12 cellular contexts compared by ENCODE assay signal in the genomic region with DNA sequence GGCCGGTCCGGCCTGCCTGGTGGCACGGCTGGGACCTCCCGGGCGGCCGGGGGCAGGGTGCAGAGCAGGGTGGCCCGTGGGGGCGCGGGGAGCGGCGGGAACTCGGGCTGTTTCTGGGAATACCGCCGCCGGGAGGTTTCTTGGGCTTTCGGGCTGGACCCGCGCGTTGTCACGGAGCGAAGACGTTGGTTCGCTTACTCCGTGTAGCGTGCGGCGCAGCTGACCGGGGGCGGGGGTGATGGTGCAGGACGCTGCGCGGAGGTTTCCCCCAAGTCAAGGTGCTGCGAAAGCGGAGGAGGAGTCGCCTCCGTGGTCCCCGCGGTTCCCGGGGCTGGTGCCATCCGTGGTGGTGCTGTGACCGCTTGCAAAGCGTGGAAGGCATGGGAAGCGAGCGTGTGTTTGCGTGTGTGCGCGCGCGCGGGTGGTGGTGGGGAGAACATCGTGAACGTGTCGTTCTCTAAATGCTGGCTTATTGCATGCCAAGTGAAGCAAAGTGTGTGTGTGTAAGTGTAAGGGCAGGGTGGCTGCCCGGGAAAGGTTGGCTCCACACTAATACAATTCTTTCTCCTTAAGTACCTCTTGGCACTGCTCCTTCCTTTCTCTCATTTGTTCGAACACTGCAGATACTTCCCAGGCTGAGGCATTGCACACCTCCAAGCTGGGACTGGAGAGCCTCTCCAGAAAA. TPM values are rescaled to one million over a fixed set of nuclear protein-coding genes. Genes with fewer than 3 reads are reported as not detected.
DNase-seq lines count a peak whose midpoint lies in the region; ATAC-seq, FAIRE-seq and TF ChIP-seq lines count a peak whose summit lies in the region.
"Had no signal": no experiment of that assay in that cellular context is flagged by ENCODE, and none has a peak within 500 bp of the region (broad histone marks: within the 10 kb centered on the region; RNA-seq: fewer than 3 reads in every experiment).

No MANE protein-coding gene starts in this region.

- peaks cover 11% of the 10 kb centered on the region for H3K27me3 ChIP-seq in endocrine pancreas (ENCODE audit: control insufficient read depth, insufficient read depth, low read length)
- H3K27me3 ChIP-seq in naive thymus-derived CD4-positive, alpha-beta T cell (ENCODE audit: control insufficient read depth in 2 of 2, insufficient read depth in 2 of 2, low read length in 2 of 2) = no peaks in the 10 kb centered on the region
- peaks cover 43% of the 10 kb centered on the region for H3K27me3 ChIP-seq in upper lobe of right lung

- POLR2A ChIA-PET in naive thymus-derived CD4-positive, alpha-beta T cell (lab: Charles Lee) = no interaction called here

- intact Hi-C loops in naive thymus-derived CD4-positive, alpha-beta T cell (cut with micrococcal nuclease) = no loop called here
- intact Hi-C loops in upper lobe of right lung (cut with DNase I) (no loop called here), Calu3 (cut with micrococcal nuclease; ENCODE audit: unreplicated experiment) (loop anchor here (5.0 kb wide), 1 partner anchor 436 kb away; no protein-coding TSS in a partner anchor)

- peak overlapping the region; percentile 8 for H3K4me3 Mint-ChIP-seq in activated naive CD8-positive, alpha-beta T cell
- H3K4me3 Mint-ChIP-seq in activated naive CD8-positive, alpha-beta T cell treated with anti-CD3 and anti-CD28 coated beads, Interleukin-2, amount 50 U/mL, for 24 hours = no peak overlapping the region
- H3K4me3 Mint-ChIP-seq in naive thymus-derived CD4-positive, alpha-beta T cell = peak overlapping the region in 7 of 10 donors; percentile 14 to 56 (median 20)
- no peak overlapping the region for H3K4me3 Mint-ChIP-seq in Calu3 (ENCODE audit: low read depth, unreplicated experiment)

- CTCF ChIA-PET in naive thymus-derived CD4-positive, alpha-beta T cell (lab: Charles Lee) = no interaction called here
- CTCF ChIA-PET in Calu3 (lab: Charles Lee) = no interaction called here

- no peaks in the 10 kb centered on the region for H3K36me3 Mint-ChIP-seq in activated naive CD8-positive, alpha-beta T cell
- H3K36me3 Mint-ChIP-seq in activated naive CD8-positive, alpha-beta T cell treated with anti-CD3 and anti-CD28 coated beads, Interleukin-2, amount 50 U/mL, for 24 hours (ENCODE audit: low read depth) = peaks cover 2% of the 10 kb centered on the region
- H3K36me3 Mint-ChIP-seq in naive thymus-derived CD4-positive, alpha-beta T cell = peaks cover 0 to 11% (median 3%) of the 10 kb centered on the region in 5 donors
- no peaks in the 10 kb centered on the region for H3K36me3 Mint-ChIP-seq in Calu3 (ENCODE audit: insufficient read depth, unreplicated experiment)

- no peak for TF ChIP-seq CTCF in upper lobe of right lung (IDR thresholded peaks at IDR 0.05)
- no peak for TF ChIP-seq CTCF in Calu3 (IDR thresholded peaks at IDR 0.05; ENCODE audit: unreplicated experiment)
- no peak for TF ChIP-seq CTCF in D721Med (IDR thresholded peaks at IDR 0.05; ENCODE audit: insufficient read depth, missing control alignments)

- no peak for FAIRE-seq in D721Med (lab: Jason Lieb, UNC)

- H3K27ac Mint-ChIP-seq in activated naive CD8-positive, alpha-beta T cell = no peak overlapping the region
- H3K27ac Mint-ChIP-seq in activated naive CD8-positive, alpha-beta T cell treated with anti-CD3 and anti-CD28 coated beads, Interleukin-2, amount 50 U/mL, for 24 hours = no peak overlapping the region
- no peak overlapping the region for H3K27ac Mint-ChIP-seq in naive thymus-derived CD4-positive, alpha-beta T cell
- H3K27ac Mint-ChIP-seq in Calu3 (ENCODE audit: unreplicated experiment) = no peak overlapping the region

- H3K4me1 Mint-ChIP-seq in activated naive CD8-positive, alpha-beta T cell (ENCODE audit: low read depth) = peaks cover 13% of the 10 kb centered on the region
- H3K4me1 Mint-ChIP-seq in activated naive CD8-positive, alpha-beta T cell treated with anti-CD3 and anti-CD28 coated beads, Interleukin-2, amount 50 U/mL, for 24 hours = peaks cover 10% of the 10 kb centered on the region
- peaks cover 5 to 16% (median 12%) of the 10 kb centered on the region in 7 donors for H3K4me1 Mint-ChIP-seq in naive thymus-derived CD4-positive, alpha-beta T cell
- no peaks in the 10 kb centered on the region for H3K4me1 Mint-ChIP-seq in Calu3 (ENCODE audit: low read depth, unreplicated experiment)

- BruUV-seq in Calu3 (replicated peaks; lab: Mats Ljungman, UMichigan) = no TSS peak

- H3K27me3 Mint-ChIP-seq in activated naive CD8-positive, alpha-beta T cell = peaks cover 31% of the 10 kb centered on the region
- peaks cover 42% of the 10 kb centered on the region for H3K27me3 Mint-ChIP-seq in activated naive CD8-positive, alpha-beta T cell treated with anti-CD3 and anti-CD28 coated beads, Interleukin-2, amount 50 U/mL, for 24 hours
- peaks cover 35 to 52% (median 46%) of the 10 kb centered on the region in 5 donors for H3K27me3 Mint-ChIP-seq in naive thymus-derived CD4-positive, alpha-beta T cell
- no peaks in the 10 kb centered on the region for H3K27me3 Mint-ChIP-seq in Calu3 (ENCODE audit: unreplicated experiment)

- H3K4me3 ChIP-seq in endocrine pancreas (ENCODE audit: control insufficient read depth, insufficient read depth, low read length) (peak overlapping the region; percentile 46), upper lobe of right lung (peak overlapping the region; percentile 54)
- H3K4me3 ChIP-seq in naive thymus-derived CD4-positive, alpha-beta T cell (ENCODE audit: low read length) = no peak overlapping the region

- no peak overlapping the region for H3K27ac ChIP-seq in naive thymus-derived CD4-positive, alpha-beta T cell (ENCODE audit: low read depth, low read length)
- H3K27ac ChIP-seq in upper lobe of right lung = peak overlapping the region; percentile 17
- H3K27ac ChIP-seq: C4-2B had no signal

- H3K9ac ChIP-seq in endocrine pancreas (ENCODE audit: control insufficient read depth, insufficient read depth, low read length) = no peak overlapping the region

- no peaks in the 10 kb centered on the region for H3K9me3 ChIP-seq in endocrine pancreas (ENCODE audit: control insufficient read depth, low read length)
- no peaks in the 10 kb centered on the region for H3K9me3 ChIP-seq in naive thymus-derived CD4-positive, alpha-beta T cell (ENCODE audit: control insufficient read depth in 2 of 3, low read length in 3 of 3)
- no peaks in the 10 kb centered on the region for H3K9me3 ChIP-seq in upper lobe of right lung

- no peak for DNase-seq in activated naive CD8-positive, alpha-beta T cell treated with anti-CD3 and anti-CD28 coated beads, Interleukin-2, amount 50 U/mL, for 24 hours
- no peak for DNase-seq in naive thymus-derived CD4-positive, alpha-beta T cell
- DNase-seq in upper lobe of right lung (peak; percentile 63), Calu3 (no peak), A172 (ENCODE audit: low spot score) (no peak), D721Med (ENCODE audit: insufficient read length, low spot score) (no peak)
- DNase-seq: activated naive CD4-positive, alpha-beta T cell treated with anti-CD3 and anti-CD28 coated beads, Interleukin-2, amount 50 U/mL, for 16 hours; mammary epithelial cell had no signal

- ATAC-seq in activated naive CD8-positive, alpha-beta T cell treated with anti-CD3 and anti-CD28 coated beads, Interleukin-2, amount 50 U/mL, for 24 hours = no peak
- no peak for ATAC-seq in naive thymus-derived CD4-positive, alpha-beta T cell
- ATAC-seq in upper lobe of right lung = peak; percentile 51

- peaks cover 4% of the 10 kb centered on the region for H3K4me1 ChIP-seq in endocrine pancreas (ENCODE audit: control insufficient read depth, insufficient read depth, low read length)
- no peaks in the 10 kb centered on the region for H3K4me1 ChIP-seq in naive thymus-derived CD4-positive, alpha-beta T cell (ENCODE audit: control insufficient read depth in 2 of 2, insufficient read depth in 2 of 2, low read length in 2 of 2)
- H3K4me1 ChIP-seq in upper lobe of right lung = peaks cover 8% of the 10 kb centered on the region

- no peaks in the 10 kb centered on the region for H3K36me3 ChIP-seq in endocrine pancreas (ENCODE audit: control insufficient read depth, insufficient read depth, low read length)
- no peaks in the 10 kb centered on the region for H3K36me3 ChIP-seq in naive thymus-derived CD4-positive, alpha-beta T cell (ENCODE audit: control insufficient read depth in 2 of 3, insufficient read depth in 3 of 3, low read length in 3 of 3)
- no peaks in the 10 kb centered on the region for H3K36me3 ChIP-seq in upper lobe of right lung

- no peaks in the 10 kb centered on the region for H3K9me3 Mint-ChIP-seq in activated naive CD8-positive, alpha-beta T cell (ENCODE audit: low read depth)
- no peaks in the 10 kb centered on the region for H3K9me3 Mint-ChIP-seq in activated naive CD8-positive, alpha-beta T cell treated with anti-CD3 and anti-CD28 coated beads, Interleukin-2, amount 50 U/mL, for 24 hours
- peaks cover 0 to 4% (median 0%) of the 10 kb centered on the region in 11 donors for H3K9me3 Mint-ChIP-seq in naive thymus-derived CD4-positive, alpha-beta T cell
- H3K9me3 Mint-ChIP-seq in Calu3 (ENCODE audit: low read depth, unreplicated experiment) = peaks cover 11% of the 10 kb centered on the region

RNA-seq across cellular contexts. Expression of gene RYR2, which starts 1.1 kb away (rescaled TPM):
- total RNA-seq in naive thymus-derived CD4-positive, alpha-beta T cell = under 1 TPM in 1 of 5 experiments, not detected in 4; 0.05 TPM
- not detected for polyA plus RNA-seq in naive thymus-derived CD4-positive, alpha-beta T cell
- total RNA-seq in upper lobe of right lung (7.8 TPM), Calu3 (2022) (0.32 and 0.90 TPM in 2 replicates)
- total RNA-seq in A172 (2014; rRNA removed; shearing (Covaris generic)) = 2.3 and 3.2 TPM in 2 replicates
- total RNA-seq: mammary epithelial cell had no signal

RNA-seq across cellular contexts. Expression of gene MT1HL1, which starts 38.8 kb away (rescaled TPM):
- total RNA-seq in naive thymus-derived CD4-positive, alpha-beta T cell = not detected
- not detected for polyA plus RNA-seq in naive thymus-derived CD4-positive, alpha-beta T cell
- total RNA-seq in upper lobe of right lung (not detected), Calu3 (2022) (not detected in 2 replicates)
- not detected in 2 replicates for total RNA-seq in A172 (2014; rRNA removed; shearing (Covaris generic))
- total RNA-seq: mammary epithelial cell, RPMI7951 had no signal
- polyA plus RNA-seq: mammary epithelial cell had no signal

Comparison
In these comparisons a context has a peak if more than half of its experiments do, and no peak if none do; other contexts are left out.
1. H3K4me3 Mint-ChIP-seq: peak in activated naive CD8-positive, alpha-beta T cell (single experiment) and naive thymus-derived CD4-positive, alpha-beta T cell (7 of 10); none in activated naive CD8-positive, alpha-beta T cell treated with anti-CD3 and anti-CD28 coated beads, Interleukin-2, amount 50 U/mL, for 24 hours (single experiment) and Calu3 (single experiment).